Comparison of ENCODE assay signal across 32 cellular contexts in genomic region chr15:24718289-24719082, GRCh38. TPM values are rescaled to one million over a fixed set of nuclear protein-coding genes. Genes with fewer than 3 reads are reported as not detected.
"Had no signal": no experiment of that assay in that cellular context is flagged by ENCODE, and none has a peak within 500 bp of the region (broad histone marks: within the 10 kb centered on the region; RNA-seq: fewer than 3 reads in every experiment).

No MANE protein-coding gene starts in this region.

- H3K27ac ChIP-seq: ascending aorta, breast epithelium, cardiac muscle cell, colonic mucosa, dorsolateral prefrontal cortex, esophagus muscularis mucosa, foreskin keratinocyte, gastrocnemius medialis, heart left ventricle, WERI-Rb-1 had no signal

- H3K27me3 ChIP-seq: ascending aorta, breast epithelium, cardiac muscle cell, colonic mucosa, foreskin keratinocyte, gastrocnemius medialis, heart left ventricle had no signal

- H3K36me3 ChIP-seq: ascending aorta, breast epithelium, cardiac muscle cell, colonic mucosa, esophagus muscularis mucosa, gastrocnemius medialis, heart left ventricle, WERI-Rb-1 had no signal

- DNase-seq: activated CD4-positive, alpha-beta memory T cell treated with anti-CD3 and anti-CD28 coated beads for 36 hours; activated CD4-positive, alpha-beta T cell treated with anti-CD3 and anti-CD28 coated beads for 36 hours; activated CD4-positive, alpha-beta T cell treated with anti-CD3 and anti-CD28 coated beads, Interleukin-2, amount 10 ng/mL, durations not matched to agents 24 days and 14 days; activated CD4-positive, CD25-positive, alpha-beta regulatory T cell; activated CD4-positive, CD25-positive, alpha-beta regulatory T cell treated with anti-CD3 and anti-CD28 coated beads, Interleukin-2, amount 50 U/mL, for 72 hours; activated CD8-positive, alpha-beta memory T cell treated with anti-CD3 and anti-CD28 coated beads, Interleukin-2, amount 50 U/mL, for 48 hours; activated gamma-delta T cell; activated naive CD4-positive, alpha-beta T cell; activated naive CD4-positive, alpha-beta T cell treated with anti-CD3 and anti-CD28 coated beads, Interleukin-2, amount 10 ng/mL, durations not matched to agents 7 days and 5 days; activated naive CD8-positive, alpha-beta T cell treated with anti-CD3 and anti-CD28 coated beads, Interleukin-2, amount 10 ng/mL, durations not matched to agents 7 days and 5 days; activated T-cell treated with anti-CD3 and anti-CD28 coated beads for 4 hours; activated T-cell treated with anti-CD3 and anti-CD28 coated beads, Interleukin-2, amount 50 U/mL, for 24 hours; activated T-cell treated with anti-CD3 and anti-CD28 coated beads, Interleukin-2, amount 50 U/mL, for 72 hours; central memory CD4-positive, alpha-beta T cell; cerebellar nuclear complex; colonic mucosa; dorsolateral prefrontal cortex; effector memory CD4-positive, alpha-beta T cell; erythroblast; foreskin keratinocyte; gastrocnemius medialis; glutamatergic neuron; heart left ventricle; T-helper 1 cell; T-helper 17 cell; T1000; WERI-Rb-1 had no signal

- ATAC-seq: activated CD4-positive, alpha-beta T cell treated with anti-CD3 and anti-CD28 coated beads for 36 hours; activated naive CD4-positive, alpha-beta T cell treated with anti-CD3 and anti-CD28 coated beads, Interleukin-2, amount 50 U/mL, for 72 hours; activated T-cell treated with anti-CD3 and anti-CD28 coated beads, Interleukin-2, amount 50 U/mL, for 72 hours; foreskin keratinocyte; gastrocnemius medialis; heart left ventricle; T-helper 17 cell had no signal

- H3K9me3 ChIP-seq: colonic mucosa, gastrocnemius medialis had no signal

- H3K4me3 ChIP-seq: ascending aorta, breast epithelium, cardiac muscle cell, colonic mucosa, dorsolateral prefrontal cortex, esophagus muscularis mucosa, gastrocnemius medialis, heart left ventricle had no signal

- H3K4me1 ChIP-seq: ascending aorta, breast epithelium, colonic mucosa, esophagus muscularis mucosa, foreskin keratinocyte, gastrocnemius medialis, heart left ventricle had no signal

RNA-seq across cellular contexts. Expression of gene NPAP1, which starts 42.9 kb away (rescaled TPM):
- total RNA-seq: activated CD4-positive, alpha-beta memory T cell treated with anti-CD3 and anti-CD28 coated beads for 36 hours; activated CD4-positive, alpha-beta T cell treated with anti-CD3 and anti-CD28 coated beads for 36 hours; activated CD4-positive, alpha-beta T cell treated with anti-CD3 and anti-CD28 coated beads, Interleukin-2, amount 10 ng/mL, durations not matched to agents 24 days and 14 days; activated naive CD4-positive, alpha-beta T cell treated with anti-CD3 and anti-CD28 coated beads, Interleukin-2, amount 50 U/mL, for 72 hours; activated naive CD8-positive, alpha-beta T cell treated with anti-CD3 and anti-CD28 coated beads, Interleukin-2, amount 10 ng/mL, durations not matched to agents 7 days and 5 days; activated T-cell treated with anti-CD3 and anti-CD28 coated beads, Interleukin-2, amount 50 U/mL, for 72 hours; ascending aorta; breast epithelium; colonic mucosa; esophagus muscularis mucosa; foreskin keratinocyte; gastrocnemius medialis; heart left ventricle; T-helper 17 cell had no signal
- polyA plus RNA-seq: foreskin keratinocyte, heart left ventricle had no signal
